8 cellular contexts compared by ENCODE assay signal in genomic region chr5:142587354-142587965, GRCh38.
DNase-seq lines count a peak whose midpoint lies in the region; ATAC-seq and TF ChIP-seq lines count a peak whose summit lies in the region.

No MANE protein-coding gene starts in this region.

- peak; percentile 66 for TF ChIP-seq CTCF in cardiac fibroblast (IDR thresholded peaks at IDR 0.05; ENCODE audit: low read depth, low read length)

- no peak overlapping the region for H3K9ac ChIP-seq in neuronal stem cell (ENCODE audit: low read depth, low read length, poor library complexity)

- no peak overlapping the region for H3K27ac ChIP-seq in neuronal stem cell (replicated peaks; ENCODE audit: low read length)

- H3K27me3 ChIP-seq in neuronal stem cell (ENCODE audit: control insufficient read depth in 3 of 3, insufficient read depth in 3 of 3, low read depth in 1 of 3, low read length in 3 of 3) = no peaks in the 10 kb centered on the region

- H2BK5ac ChIP-seq in neuronal stem cell (ENCODE audit: low read length) = no peak overlapping the region

- WGBS in neuronal stem cell (ENCODE audit: extremely low coverage in 2 of 2, insufficient read length in 2 of 2, insufficient replicate concordance in 1 of 2), 2 donors = no CpG with 5 or more reads among the region's 6 CpGs

- H3K14ac ChIP-seq in neuronal stem cell (ENCODE audit: low read length) = no peak overlapping the region

- H3K18ac ChIP-seq in neuronal stem cell (ENCODE audit: low read length) = no peak overlapping the region

- H3K4me2 ChIP-seq in neuronal stem cell (ENCODE audit: insufficient read depth, low read length, poor library complexity, severe bottlenecking) = no peak overlapping the region

- H2AFZ ChIP-seq in neuronal stem cell (ENCODE audit: low read length) = no peak overlapping the region

- no peaks in the 10 kb centered on the region for H3K79me1 ChIP-seq in neuronal stem cell (ENCODE audit: low read depth, low read length)

- no peaks in the 10 kb centered on the region for H3K36me3 ChIP-seq in neuronal stem cell (replicated peaks in 1 of 2; ENCODE audit: control insufficient read depth in 2 of 2, insufficient read depth in 2 of 2, low read length in 2 of 2)

- no peak overlapping the region for H2AK5ac ChIP-seq in neuronal stem cell (ENCODE audit: low read depth, low read length)

- no peak overlapping the region for H4K8ac ChIP-seq in neuronal stem cell (ENCODE audit: low read depth, low read length)

- no peaks in the 10 kb centered on the region for H3K4me1 ChIP-seq in neuronal stem cell (ENCODE audit: control insufficient read depth in 2 of 2, insufficient read depth in 1 of 2, low read depth in 1 of 2, low read length in 2 of 2)

- H2BK15ac ChIP-seq in neuronal stem cell (ENCODE audit: low read length) = no peak overlapping the region

- DNase-seq in stimulated activated CD4-positive, alpha-beta T cell treated with anti-CD3 and anti-CD28 coated beads, Interleukin-1b, Interleukin-23, amount 100 ng/mL, for 48 hours = peak; percentile 8
- DNase-seq in stimulated activated CD4-positive, alpha-beta T cell treated with anti-CD3 and anti-CD28 coated beads, Interleukin-4, amount 100 ng/mL, for 4 hours = no peak
- peak; percentile 25 for DNase-seq in NCI-H226
- peak; percentile 56 to 70 for DNase-seq in cardiac fibroblast (ENCODE audit: low read depth in 2 of 2)
- DNase-seq in neuronal stem cell (ENCODE audit: low spot score) = peak; percentile 18
- DNase-seq in NCI-H774 (lab: John Stamatoyannopoulos, UW) = no peak
- no peak for DNase-seq in stimulated activated naive CD4-positive, alpha-beta T cell treated with Interleukin-2 at 50 U/mL for 16 hours (lab: John Stamatoyannopoulos, UW)

- no peak overlapping the region for H4K91ac ChIP-seq in neuronal stem cell (ENCODE audit: low read depth, low read length, poor library complexity)

- no peaks in the 10 kb centered on the region for H3K9me3 ChIP-seq in neuronal stem cell (replicated peaks in 1 of 2; ENCODE audit: control insufficient read depth in 2 of 2, insufficient read depth in 1 of 2, low read depth in 1 of 2, low read length in 2 of 2)

- H2BK120ac ChIP-seq in neuronal stem cell (ENCODE audit: low read depth, low read length) = no peak overlapping the region

- ATAC-seq in HG03460 (IDR thresholded peaks at IDR 0.05; ENCODE audit: unreplicated experiment) = no peak

- H2BK12ac ChIP-seq in neuronal stem cell (ENCODE audit: low read length) = no peak overlapping the region

- H3K4me3 ChIP-seq in cardiac fibroblast (replicated peaks in 1 of 2; ENCODE audit: low read depth in 2 of 2, low read length in 2 of 2) = no peak overlapping the region
- no peak overlapping the region for H3K4me3 ChIP-seq in neuronal stem cell (ENCODE audit: low read length in 2 of 2)

- H3K23ac ChIP-seq in neuronal stem cell (ENCODE audit: low read depth, low read length, poor library complexity) = no peak overlapping the region

- no peak overlapping the region for H3K4ac ChIP-seq in neuronal stem cell (ENCODE audit: low read length)

Comparison
In these comparisons a context has a peak if more than half of its experiments do, and no peak if none do; other contexts are left out.
1. DNase-seq: peak in stimulated activated CD4-positive, alpha-beta T cell treated with anti-CD3 and anti-CD28 coated beads, Interleukin-1b, Interleukin-23, amount 100 ng/mL, for 48 hours (single experiment), NCI-H226 (single experiment), cardiac fibroblast (2 of 2) and neuronal stem cell (single experiment); none in stimulated activated CD4-positive, alpha-beta T cell treated with anti-CD3 and anti-CD28 coated beads, Interleukin-4, amount 100 ng/mL, for 4 hours (0 of 2), NCI-H774 (single experiment) and stimulated activated naive CD4-positive, alpha-beta T cell treated with Interleukin-2 at 50 U/mL for 16 hours (single experiment).